Comparison of ENCODE assay signal across 24 cellular contexts in genomic region chr6:105818505-105818904, GRCh38.
"Had no signal": no experiment of that assay in that cellular context is flagged by ENCODE, and none has a peak within 500 bp of the region (broad histone marks: within the 10 kb centered on the region; RNA-seq: fewer than 3 reads in every experiment).

No MANE protein-coding gene starts in this region.

- ATAC-seq: activated CD8-positive, alpha-beta T cell treated with anti-CD3 and anti-CD28 coated beads for 36 hours; activated naive CD4-positive, alpha-beta T cell treated with anti-CD3 and anti-CD28 coated beads, Interleukin-2, amount 50 U/mL, for 72 hours; activated T-cell treated with anti-CD3 and anti-CD28 coated beads, Interleukin-2, amount 50 U/mL, for 4 hours; body of pancreas had no signal

- H3K27ac ChIP-seq: adrenal gland, body of pancreas, SJCRH30, SK-N-MC had no signal

- H3K4me3 ChIP-seq: adrenal gland, body of pancreas, SJCRH30, SK-N-MC had no signal

- H3K4me1 ChIP-seq: adrenal gland, body of pancreas, SJCRH30 had no signal

- H3K27me3 ChIP-seq: adrenal gland, body of pancreas, SJCRH30 had no signal

- DNase-seq: activated CD4-positive, alpha-beta T cell treated with anti-CD3 and anti-CD28 coated beads, Interleukin-2, amount 10 ng/mL, durations not matched to agents 24 days and 14 days; activated CD4-positive, alpha-beta T cell treated with anti-CD3 and anti-CD28 coated beads, Interleukin-2, amount 50 U/mL, for 4 hours; activated CD8-positive, alpha-beta T cell treated with anti-CD3 and anti-CD28 coated beads for 36 hours; activated gamma-delta T cell treated with Interleukin-2 at 50 U/mL for 16 hours; activated naive CD4-positive, alpha-beta T cell treated with anti-CD3 and anti-CD28 coated beads for 36 hours; activated T-cell treated with anti-CD3 and anti-CD28 coated beads, Interleukin-2, amount 50 U/mL, for 4 hours; adrenal gland; body of pancreas; central memory CD4-positive, alpha-beta T cell; KG1; MM.1S; MV-4-11; NCI-H1092; NCI-H1436 treated with DMSO at 0.1 percent for 48 hours; NCI-H1694 treated with DMSO at 0.1 percent for 48 hours; NCI-H2029; NCI-H345; NCI-H524 treated with DMSO at 0.1 percent for 48 hours; SHP77; SJCRH30 had no signal

- H3K36me3 ChIP-seq: adrenal gland, SJCRH30 had no signal

- FAIRE-seq: astrocyte, TTC549 had no signal

- H3K9me3 ChIP-seq: adrenal gland, body of pancreas, SJCRH30 had no signal
